Comparison of ENCODE assay signal across 10 cellular contexts in genomic region chr11:34565417-34566208, GRCh38. TPM values are rescaled to one million over a fixed set of nuclear protein-coding genes. Genes with fewer than 3 reads are reported as not detected.
DNase-seq lines count a peak whose midpoint lies in the region; ATAC-seq, FAIRE-seq and TF ChIP-seq lines count a peak whose summit lies in the region.
"Had no signal": no experiment of that assay in that cellular context is flagged by ENCODE, and none has a peak within 500 bp of the region (broad histone marks: within the 10 kb centered on the region; RNA-seq: fewer than 3 reads in every experiment).

No MANE protein-coding gene starts in this region.

- 4% methylated on average over 2 of the region's 2 CpGs for WGBS in K562 (ENCODE audit: insufficient coverage, low coverage, missing lambda C conversion rate)
- WGBS in pancreas, 2 donors, result 74 to 82% methylated on average over 2 of the region's 2 CpGs

- H3K79me2 ChIP-seq in K562 (ENCODE audit: control insufficient read depth, insufficient read depth, low read length), result no peaks in the 10 kb centered on the region

- H3K4me3 ChIP-seq in K562 (no peak overlapping the region), pancreas (no peak overlapping the region)

- no peak for TF ChIP-seq POLR2A in K562 (conservative IDR thresholded peaks at IDR 0.05)

- TF ChIP-seq EP300 in K562 (IDR thresholded peaks at IDR 0.05; ENCODE audit: low read length), result no peak

- H3K27me3 ChIP-seq in K562 (ENCODE audit: control insufficient read depth in 2 of 2, insufficient read depth in 2 of 2, low read length in 2 of 2) (peaks cover 2 to 9% of the 10 kb centered on the region in 2 experiments; a peak in 2 of 5 replicates), pancreas (no peaks in the 10 kb centered on the region)

- peak; percentile 12 to 25 for DNase-seq in NCI-H2081 (lab: John Stamatoyannopoulos, UW)
- no peak for DNase-seq in NCI-H2081 treated with DMSO at 0.1 percent for 48 hours (lab: John Stamatoyannopoulos, UW)
- DNase-seq in NAMALWA (ENCODE audit: low spot score), result peak; percentile 44
- DNase-seq in K562 (ENCODE audit: extremely low read depth in 1 of 4, low spot score in 3 of 4), result peak; percentile 52 to 62 (median 57)
- DNase-seq in pancreas, result no peak
- DNase-seq: CD8-positive, alpha-beta T cell had no signal

- TF ChIP-seq CTCF in K562 (IDR thresholded peaks at IDR 0.05 in 2 of 3, conservative IDR thresholded peaks at IDR 0.05 in 1 of 3; ENCODE audit: insufficient read depth in 2 of 3, low read depth in 1 of 3, low read length in 3 of 3) (peak; percentile 64 to 74 (median 69)), pancreas (IDR thresholded peaks at IDR 0.05) (peak in 2 of 4 donors; percentile 16 to 22)

- H3K36me3 ChIP-seq in K562 (ENCODE audit: control insufficient read depth, insufficient read depth, low read length) (no peaks in the 10 kb centered on the region), pancreas (no peaks in the 10 kb centered on the region)

- H3K4me1 ChIP-seq in K562 (replicated peaks in 1 of 2; ENCODE audit: control insufficient read depth in 2 of 2, insufficient read depth in 2 of 2, low read length in 2 of 2) (no peaks in the 10 kb centered on the region), pancreas (no peaks in the 10 kb centered on the region)

- no peak overlapping the region for H3K9ac ChIP-seq in K562 (ENCODE audit: insufficient read depth in 1 of 2, low read depth in 2 of 2, low read length in 2 of 2)

- peak; percentile 47 to 80 for TF ChIP-seq RAD21 in K562 (CRISPR knock-in tag; conservative IDR thresholded peaks at IDR 0.05 in 1 of 2, IDR thresholded peaks at IDR 0.05 in 1 of 2)

- H3K9me1 ChIP-seq in K562 (ENCODE audit: control insufficient read depth, insufficient read depth, low read length), result no peaks in the 10 kb centered on the region

- CTCF ChIA-PET in K562 (lab: Yijun Ruan, JAX; ENCODE audit: low intra/inter-chr PET ratio), result interaction anchor here (0.5 to 3.4 kb wide), 3 partner anchors 323 to 922 kb away, joined by 3 to 19 read pairs (median 3); no protein-coding TSS in a partner anchor

- H3K9me3 ChIP-seq in K562 (replicated peaks; ENCODE audit: control insufficient read depth, insufficient read depth, low read depth, low read length) (no peaks in the 10 kb centered on the region), pancreas (no peaks in the 10 kb centered on the region)

- intact Hi-C loops in K562 (cut with micrococcal nuclease) (loop anchor here (1.0 to 2.0 kb wide), 2 partner anchors 21 to 325 kb away; no protein-coding TSS in a partner anchor), pancreas (cut with DNase I) (no loop called here)

- H3K4me2 ChIP-seq in K562 (ENCODE audit: insufficient read depth, low read length), result no peak overlapping the region

- H2AFZ ChIP-seq in K562 (ENCODE audit: low read depth, low read length), result no peak overlapping the region

- ATAC-seq in K562 (peak; percentile 88), pancreas (peak in 3 of 4 donors; percentile 32 to 82 (median 38)), HG02970 (IDR thresholded peaks at IDR 0.05; ENCODE audit: low FRiP score, unreplicated experiment) (no peak), HG02623 (IDR thresholded peaks at IDR 0.05; ENCODE audit: unreplicated experiment) (no peak), HG03520 (IDR thresholded peaks at IDR 0.05; ENCODE audit: unreplicated experiment) (no peak)
- ATAC-seq: CD8-positive, alpha-beta T cell had no signal

- H4K20me1 ChIP-seq in K562 (replicated peaks; ENCODE audit: control insufficient read depth, insufficient read depth, low read length), result no peaks in the 10 kb centered on the region

- H3K27ac ChIP-seq in K562 (ENCODE audit: extremely low read depth, low read depth, low read length) (no peak overlapping the region), pancreas (no peak overlapping the region)

- POLR2A ChIA-PET in K562 (lab: Yijun Ruan, JAX), result interaction anchor here (0.6 to 1.0 kb wide), 3 partner anchors 8 to 333 kb away, joined by 3 to 4 read pairs (median 3); no protein-coding TSS in a partner anchor

- FAIRE-seq in K562 (lab: Jason Lieb, UNC) (peak; percentile 76), pancreas (lab: Jason Lieb, UNC) (no peak)

- in situ Hi-C loops in K562 (cut with MboI), result no loop called here

- no TSS peak for BruUV-seq in K562 (replicated peaks; lab: Mats Ljungman, UMichigan)

TF ChIP-seq in K562, 482 proteins besides CTCF, POLR2A, EP300 and RAD21:
- TF ChIP-seq DEAF1 (CRISPR knock-in tag; IDR thresholded peaks at IDR 0.05), result 0 out of 2 replicates have a peak, but pooled peaks have one; percentile 18
- peak; percentile 63 for TF ChIP-seq SMC3 (conservative IDR thresholded peaks at IDR 0.05; ENCODE audit: insufficient read depth, low read depth, low read length)
- TF ChIP-seq CREM (IDR thresholded peaks at IDR 0.05; ENCODE audit: low read depth), result 0 out of 2 replicates have a peak, but pooled peaks have one; percentile 15
- TF ChIP-seq JUN (IDR thresholded peaks at IDR 0.05; ENCODE audit: borderline replicate concordance, low read depth, low read length), result no peak
- TF ChIP-seq JUN (CRISPR knock-in tag; IDR thresholded peaks at IDR 0.05; ENCODE audit: borderline replicate concordance), result no peak
- TF ChIP-seq STAG1 (CRISPR knock-in tag; IDR thresholded peaks at IDR 0.05; ENCODE audit: borderline replicate concordance), result peak; percentile 39; the same call in 1 of the 2 replicates
- no peak for TF ChIP-seq CBX5 (IDR thresholded peaks at IDR 0.05; ENCODE audit: borderline replicate concordance, low read depth)
TF ChIP-seq in K562: peak in this region for 4.

RNA-seq across cellular contexts. Expression of gene ELF5, which starts 52.0 kb away (rescaled TPM):
- total RNA-seq in K562 (2011; cell fraction: chromatin; rRNA removed; ENCODE audit: low replicate concordance), result not detected in 2 replicates
- total RNA-seq in K562 (2011; cell fraction: nucleolus; rRNA removed), result not detected in 2 replicates
- total RNA-seq in K562 (2011; cell fraction: nucleoplasm; rRNA removed), result not detected in 2 replicates
- total RNA-seq in K562 (2014; rRNA removed) (not detected in 2 replicates), K562 (2014; rRNA removed; fragmentation: Illumina TruSeq; extraction: Trizol) (not detected in 2 replicates), K562 (2015; rRNA removed; fragmentation: Illumina TruSeq; extraction: Trizol) (not detected in 2 replicates), K562 (2021) (not detected in 2 replicates), pancreas (under 1 TPM in 4 of 6 donors, not detected in 2; 0.09 to 0.46 (median 0.18) TPM)
- polyA plus RNA-seq in K562 (2011; rRNA removed) (not detected in 2 replicates), K562 (2014; fragmentation: Illumina TruSeq; extraction: Trizol) (not detected in 2 replicates), K562 (2014; fragmentation: Nextera tagmentation; extraction: Ambion mirVana) (not detected), K562 (2014; rRNA removed) (not detected in 2 replicates), pancreas (under 1 TPM; 0.09 to 0.15 TPM)
- polyA plus RNA-seq in K562 (2011; cell fraction: cytosol; rRNA removed), result not detected in 2 replicates
- polyA plus RNA-seq in K562 (2011; cell fraction: nucleus; rRNA removed), result not detected in 2 replicates
- not detected in 2 replicates for polyA plus RNA-seq in K562 (2012)
- not detected in 2 replicates for polyA minus RNA-seq in K562 (2011; rRNA and poly(A)+ RNA removed)
- not detected in 2 replicates for polyA minus RNA-seq in K562 (2011; cell fraction: cytosol; rRNA and poly(A)+ RNA removed)
- polyA minus RNA-seq in K562 (2011; cell fraction: nucleus; rRNA and poly(A)+ RNA removed), result not detected in 2 replicates
- total RNA-seq: CD8-positive, alpha-beta T cell; T-helper 1 cell treated with Interleukin-12 subunit alpha and Interleukin-12 subunit beta and Interleukin-4 antibody, amounts not matched to agents 30 ng/mL and 1 ng/mL, for 36 hours had no signal

RNA-seq across cellular contexts. Expression of gene EHF, which starts 55.3 kb away (rescaled TPM):
- not detected in 2 replicates for total RNA-seq in K562 (2011; cell fraction: chromatin; rRNA removed; ENCODE audit: low replicate concordance)
- not detected in 2 replicates for total RNA-seq in K562 (2011; cell fraction: nucleolus; rRNA removed)
- not detected in 2 replicates for total RNA-seq in K562 (2011; cell fraction: nucleoplasm; rRNA removed)
- total RNA-seq in K562 (2014; rRNA removed), result 0.20 and 0.54 TPM in 2 replicates
- 0.41 and 0.47 TPM in 2 replicates for total RNA-seq in K562 (2014; rRNA removed; fragmentation: Illumina TruSeq; extraction: Trizol)
- total RNA-seq in K562 (2015; rRNA removed; fragmentation: Illumina TruSeq; extraction: Trizol), result 0.34 and 0.40 TPM in 2 replicates
- total RNA-seq in K562 (2021), result 0.38 and 0.76 TPM in 2 replicates
- 0.03 and 0.04 TPM in 2 replicates for polyA plus RNA-seq in K562 (2011; rRNA removed)
- 0.13 TPM in 1 of 2 replicates, not detected in the other for polyA plus RNA-seq in K562 (2011; cell fraction: cytosol; rRNA removed)
- not detected in 2 replicates for polyA plus RNA-seq in K562 (2011; cell fraction: nucleus; rRNA removed)
- 0.17 and 0.37 TPM in 2 replicates for polyA plus RNA-seq in K562 (2012)
- 0.24 TPM in 1 of 2 replicates, not detected in the other for polyA plus RNA-seq in K562 (2014; fragmentation: Illumina TruSeq; extraction: Trizol)
- under 1 TPM; 0.24 to 0.37 TPM for polyA plus RNA-seq in K562 (2014; fragmentation: Nextera tagmentation; extraction: Ambion mirVana)
- polyA plus RNA-seq in K562 (2014; rRNA removed), result 0.04 TPM in 1 of 2 replicates, not detected in the other
- polyA minus RNA-seq in K562 (2011; rRNA and poly(A)+ RNA removed), result 0.11 and 0.36 TPM in 2 replicates
- not detected in 2 replicates for polyA minus RNA-seq in K562 (2011; cell fraction: cytosol; rRNA and poly(A)+ RNA removed)
- not detected in 2 replicates for polyA minus RNA-seq in K562 (2011; cell fraction: nucleus; rRNA and poly(A)+ RNA removed)
- total RNA-seq in pancreas, result 10 to 100 TPM; 22.4 to 58.2 (median 33.5) TPM
- polyA plus RNA-seq in pancreas, result 10 to 100 TPM in 1 of 2 donors, 1 to 10 TPM in 1; 7.7 to 14.1 TPM
- total RNA-seq: CD8-positive, alpha-beta T cell; T-helper 1 cell treated with Interleukin-12 subunit alpha and Interleukin-12 subunit beta and Interleukin-4 antibody, amounts not matched to agents 30 ng/mL and 1 ng/mL, for 36 hours had no signal

Comparison
In these comparisons a context has a peak if more than half of its experiments do, and no peak if none do; other contexts are left out.
1. DNase-seq: peak in NCI-H2081 (2 of 2), NAMALWA (single experiment) and K562 (4 of 4); none in NCI-H2081 treated with DMSO at 0.1 percent for 48 hours (single experiment) and pancreas (0 of 6).
2. ATAC-seq: peak in K562 (single experiment) and pancreas (3 of 4); none in HG02970 (single experiment), HG02623 (single experiment) and HG03520 (single experiment).
3. RNA of gene EHF, which starts 55.3 kb away (total RNA-seq): 22.4 to 58.2 TPM in pancreas; 0.20 to 0.76 TPM in K562; every median in the first group is over 10 times any median in the second.